23 cellular contexts compared by ENCODE assay signal in the genomic region with DNA sequence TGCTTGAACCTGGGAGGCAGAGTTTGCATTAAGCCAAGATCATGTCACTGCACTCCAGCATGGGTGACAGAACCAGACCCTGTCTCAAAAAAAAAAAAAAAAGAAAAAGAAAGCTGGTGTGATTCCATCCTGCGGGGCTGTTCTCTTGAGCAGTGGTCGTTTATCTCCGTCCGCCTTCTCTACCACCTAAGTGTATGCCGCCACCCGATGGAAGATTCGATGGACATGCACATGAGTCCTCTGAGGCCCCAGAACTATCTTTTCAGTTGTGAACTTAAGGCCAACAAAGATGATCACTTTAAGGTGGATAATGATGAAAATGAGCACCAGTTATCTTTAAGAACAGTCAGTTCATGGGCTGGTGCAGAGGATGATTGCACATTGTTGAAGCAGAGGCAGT.
"Had no signal": no experiment of that assay in that cellular context is flagged by ENCODE, and none has a peak within 500 bp of the region (broad histone marks: within the 10 kb centered on the region; RNA-seq: fewer than 3 reads in every experiment).

No MANE protein-coding gene starts in this region.

- H3K36me3 ChIP-seq: breast epithelium, colonic mucosa, esophagus squamous epithelium, gastrocnemius medialis, pancreas, thyroid gland had no signal

- H3K4me3 Mint-ChIP-seq: activated CD4-positive, alpha-beta memory T cell treated with anti-CD3 and anti-CD28 coated beads, Interleukin-2, amount 10 ng/mL, durations not matched to agents 7 days and 5 days; activated naive CD8-positive, alpha-beta T cell treated with anti-CD3 and anti-CD28 coated beads for 36 hours; central memory CD8-positive, alpha-beta T cell; effector memory CD8-positive, alpha-beta T cell; nephron; stimulated activated naive CD8-positive, alpha-beta T cell treated with anti-CD3 and anti-CD28 coated beads, Interleukin-15, Interleukin-2, amounts not matched to agents 100 ng/mL and 50 ng/mL, for 24 hours; T-cell had no signal

- H3K27me3 Mint-ChIP-seq: activated CD4-positive, alpha-beta memory T cell treated with anti-CD3 and anti-CD28 coated beads, Interleukin-2, amount 10 ng/mL, durations not matched to agents 7 days and 5 days; activated naive CD8-positive, alpha-beta T cell treated with anti-CD3 and anti-CD28 coated beads for 36 hours; central memory CD8-positive, alpha-beta T cell; stimulated activated naive CD8-positive, alpha-beta T cell treated with anti-CD3 and anti-CD28 coated beads, Interleukin-15, Interleukin-2, amounts not matched to agents 100 ng/mL and 50 ng/mL, for 24 hours had no signal

- H3K36me3 Mint-ChIP-seq: activated naive CD8-positive, alpha-beta T cell treated with anti-CD3 and anti-CD28 coated beads for 36 hours; T-cell had no signal

- H3K27me3 ChIP-seq: breast epithelium, colonic mucosa, gastrocnemius medialis, pancreas, thyroid gland had no signal

- H3K9me3 ChIP-seq: breast epithelium, colonic mucosa, esophagus squamous epithelium, gastrocnemius medialis, pancreas, thyroid gland had no signal

- H3K4me1 Mint-ChIP-seq: activated CD4-positive, alpha-beta memory T cell treated with anti-CD3 and anti-CD28 coated beads, Interleukin-2, amount 10 ng/mL, durations not matched to agents 7 days and 5 days; activated naive CD8-positive, alpha-beta T cell treated with anti-CD3 and anti-CD28 coated beads for 36 hours; central memory CD8-positive, alpha-beta T cell; nephron; T-cell had no signal

- H3K27ac Mint-ChIP-seq: activated CD4-positive, alpha-beta memory T cell treated with anti-CD3 and anti-CD28 coated beads, Interleukin-2, amount 10 ng/mL, durations not matched to agents 7 days and 5 days; activated naive CD8-positive, alpha-beta T cell treated with anti-CD3 and anti-CD28 coated beads for 36 hours; effector memory CD8-positive, alpha-beta T cell; nephron; stimulated activated naive CD8-positive, alpha-beta T cell treated with anti-CD3 and anti-CD28 coated beads, Interleukin-15, Interleukin-2, amounts not matched to agents 100 ng/mL and 50 ng/mL, for 24 hours; T-cell had no signal

- DNase-seq: activated CD4-positive, alpha-beta memory T cell treated with anti-CD3 and anti-CD28 coated beads, Interleukin-2, amount 10 ng/mL, durations not matched to agents 7 days and 5 days; activated CD4-positive, alpha-beta T cell treated with anti-CD3 and anti-CD28 coated beads for 48 hours; activated CD4-positive, CD25-positive, alpha-beta regulatory T cell; activated naive CD8-positive, alpha-beta T cell treated with anti-CD3 and anti-CD28 coated beads for 36 hours; colonic mucosa; dorsolateral prefrontal cortex; effector memory CD8-positive, alpha-beta T cell; esophagus squamous epithelium; gastrocnemius medialis; head of caudate nucleus; hypothalamus; islet precursor cell; left cardiac atrium; pancreas; right cardiac atrium; stimulated activated CD4-positive, alpha-beta T cell treated with anti-CD3 and anti-CD28 coated beads, Interleukin-1b, Interleukin-23, amount 100 ng/mL, for 48 hours; substantia nigra; T-cell; thyroid gland had no signal

- H3K4me3 ChIP-seq: breast epithelium, colonic mucosa, dorsolateral prefrontal cortex, esophagus squamous epithelium, gastrocnemius medialis, pancreas, thyroid gland had no signal

- H3K4me1 ChIP-seq: breast epithelium, colonic mucosa, pancreas had no signal

- H3K9me3 Mint-ChIP-seq: activated CD4-positive, alpha-beta memory T cell treated with anti-CD3 and anti-CD28 coated beads, Interleukin-2, amount 10 ng/mL, durations not matched to agents 7 days and 5 days; activated naive CD8-positive, alpha-beta T cell treated with anti-CD3 and anti-CD28 coated beads for 36 hours; central memory CD8-positive, alpha-beta T cell; effector memory CD8-positive, alpha-beta T cell; nephron; stimulated activated naive CD8-positive, alpha-beta T cell treated with anti-CD3 and anti-CD28 coated beads, Interleukin-15, Interleukin-2, amounts not matched to agents 100 ng/mL and 50 ng/mL, for 24 hours; T-cell had no signal

- ATAC-seq: effector memory CD8-positive, alpha-beta T cell; gastrocnemius medialis; left cardiac atrium; pancreas; right cardiac atrium; T-cell had no signal

- H3K27ac ChIP-seq: breast epithelium, colonic mucosa, dorsolateral prefrontal cortex, esophagus squamous epithelium, gastrocnemius medialis, pancreas, thyroid gland had no signal
